Comparison of ENCODE assay signal across 13 cellular contexts in the genomic region with DNA sequence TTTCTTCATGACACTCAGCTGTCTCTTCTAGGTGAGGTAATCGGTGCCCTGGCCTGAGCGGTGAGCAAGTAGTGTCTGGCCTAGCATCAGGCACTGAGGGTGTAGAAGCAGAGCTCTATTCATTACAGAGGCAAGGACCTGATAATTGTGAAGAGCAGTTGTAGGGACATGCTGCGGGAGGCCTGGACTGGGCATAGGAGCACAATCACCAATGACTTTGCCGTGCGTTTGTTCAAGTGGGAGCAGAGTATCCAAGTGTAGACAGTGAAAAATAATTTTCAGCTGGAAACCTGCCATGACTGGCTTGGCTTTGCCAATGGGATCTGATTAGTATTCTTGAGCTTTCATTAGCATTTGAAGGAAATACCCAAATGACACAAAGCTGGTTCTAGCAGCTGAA. TPM values are rescaled to one million over a fixed set of nuclear protein-coding genes. Genes with fewer than 3 reads are reported as not detected.
DNase-seq lines count a peak whose midpoint lies in the region; ATAC-seq and TF ChIP-seq lines count a peak whose summit lies in the region.
"Had no signal": no experiment of that assay in that cellular context is flagged by ENCODE, and none has a peak within 500 bp of the region (broad histone marks: within the 10 kb centered on the region; RNA-seq: fewer than 3 reads in every experiment).

No MANE protein-coding gene starts in this region.

- no peak overlapping the region for H2AFZ ChIP-seq in PC-9

- H3K27ac ChIP-seq in right atrium auricular region (no peak overlapping the region), PC-9 (peak overlapping the region; percentile 76), upper lobe of left lung (no peak overlapping the region)

- TF ChIP-seq EP300 in upper lobe of left lung (IDR thresholded peaks at IDR 0.05): no peak

- H3K4me3 ChIP-seq in right atrium auricular region: no peak overlapping the region
- no peak overlapping the region for H3K4me3 ChIP-seq in PC-9
- H3K4me3 ChIP-seq in upper lobe of left lung: no peak overlapping the region
- H3K4me3 ChIP-seq in mucosa of descending colon: no peak overlapping the region
- H3K4me3 ChIP-seq: K562 had no signal

- no peak for DNase-seq in Right ventricle myocardium superior
- no peak for DNase-seq in right atrium auricular region (ENCODE audit: low spot score)
- DNase-seq in PC-9: no peak
- no peak for DNase-seq in left ventricle myocardium superior
- no peak for DNase-seq in upper lobe of left lung
- DNase-seq in NOMO-1 (lab: John Stamatoyannopoulos, UW; ENCODE audit: unreplicated experiment in 2 of 2): no peak
- no peak for DNase-seq in amniotic stem cell (lab: John Stamatoyannopoulos, UW)
- DNase-seq in mucosa of descending colon: no peak
- DNase-seq: natural killer cell; stimulated activated CD4-positive, alpha-beta T cell treated with anti-CD3 and anti-CD28 coated beads, Interleukin-2, amount 100 ng/mL, for 24 hours; T-cell had no signal

- no peaks in the 10 kb centered on the region for H3K9me2 ChIP-seq in PC-9 (ENCODE audit: insufficient read depth)

- 77 to 78% methylated on average over 5 of the region's 5 CpGs for WGBS in upper lobe of left lung, 2 donors

- no peaks in the 10 kb centered on the region for H3K27me3 ChIP-seq in right atrium auricular region
- no peaks in the 10 kb centered on the region for H3K27me3 ChIP-seq in PC-9 (ENCODE audit: insufficient read depth, low read depth)
- no peaks in the 10 kb centered on the region for H3K27me3 ChIP-seq in upper lobe of left lung

- peaks cover 24% of the 10 kb centered on the region for H3F3A ChIP-seq in PC-9 (ENCODE audit: insufficient read depth, low read depth)

- no peaks in the 10 kb centered on the region for H4K20me1 ChIP-seq in PC-9 (ENCODE audit: insufficient read depth)

- no peaks in the 10 kb centered on the region for H3K79me2 ChIP-seq in PC-9 (ENCODE audit: low read depth)

- TF ChIP-seq CTCF in right atrium auricular region (IDR thresholded peaks at IDR 0.05): no peak
- TF ChIP-seq CTCF in PC-9 (conservative IDR thresholded peaks at IDR 0.05): no peak
- no peak for TF ChIP-seq CTCF in upper lobe of left lung (IDR thresholded peaks at IDR 0.05)
- no peak for TF ChIP-seq CTCF in mucosa of descending colon (IDR thresholded peaks at IDR 0.05)

- POLR2A ChIA-PET in PC-9 (lab: Charles Lee; ENCODE audit: unreplicated experiment): interaction anchor here (0.6 kb wide), 1 partner anchor 30 kb away, joined by 7 read pairs; no protein-coding TSS in a partner anchor

- H3K4me1 ChIP-seq in right atrium auricular region (peaks cover 0 to 13% of the 10 kb centered on the region in 2 donors), PC-9 (replicated peaks; ENCODE audit: insufficient read depth) (peaks cover 30% of the 10 kb centered on the region), upper lobe of left lung (peaks cover 0 to 11% (median 0%) of the 10 kb centered on the region in 4 donors), mucosa of descending colon (ENCODE audit: low read depth) (no peaks in the 10 kb centered on the region)

- intact Hi-C loops in Right ventricle myocardium superior (cut with DNase I): no loop called here
- intact Hi-C loops in PC-9 (cut with micrococcal nuclease; ENCODE audit: unreplicated experiment): loop anchor here (2.0 kb wide), 1 partner anchor 29 kb away; no protein-coding TSS in a partner anchor
- intact Hi-C loops in left ventricle myocardium superior (cut with micrococcal nuclease): no loop called here
- intact Hi-C loops in mucosa of descending colon (cut with DNase I, micrococcal nuclease): no loop called here

- H3K4me2 ChIP-seq in PC-9: peak overlapping the region; percentile 59

- no TSS peak for BruUV-seq in PC-9 (replicated peaks; lab: Mats Ljungman, UMichigan)

- no peaks in the 10 kb centered on the region for H3K9me3 ChIP-seq in right atrium auricular region
- no peaks in the 10 kb centered on the region for H3K9me3 ChIP-seq in PC-9 (ENCODE audit: insufficient read depth, low read depth)
- H3K9me3 ChIP-seq in upper lobe of left lung: no peaks in the 10 kb centered on the region
- H3K9me3 ChIP-seq in mucosa of descending colon: no peaks in the 10 kb centered on the region

- no peak for TF ChIP-seq POLR2A in upper lobe of left lung (IDR thresholded peaks at IDR 0.05)

- CTCF ChIA-PET in PC-9 (lab: Charles Lee): no interaction called here

- ATAC-seq in Right ventricle myocardium superior (ENCODE audit: poor library complexity) (peak; percentile 53), left ventricle myocardium superior (peak; percentile 76), upper lobe of left lung (ENCODE audit: low FRiP score in 2 of 2) (peak; percentile 16 to 32), mucosa of descending colon (no peak)
- ATAC-seq: K562, natural killer cell, T-cell had no signal

- H3K36me3 ChIP-seq in right atrium auricular region (no peaks in the 10 kb centered on the region), PC-9 (ENCODE audit: low read depth) (no peaks in the 10 kb centered on the region), upper lobe of left lung (no peaks in the 10 kb centered on the region), mucosa of descending colon (ENCODE audit: low read depth) (no peaks in the 10 kb centered on the region)

RNA-seq across cellular contexts. Expression of gene DCLK1, which starts 32.1 kb away (rescaled TPM):
- total RNA-seq in Right ventricle myocardium superior (12.7 TPM), right atrium auricular region (10 to 100 TPM in 1 of 2 donors, 1 to 10 TPM in 1; 4.7 to 10.1 TPM), PC-9 (2021) (1.3 and 1.4 TPM in 2 replicates), left ventricle myocardium superior (9.9 TPM), upper lobe of left lung (10 to 100 TPM in 1 of 6 donors, 1 to 10 TPM in 5; 2.1 to 14.7 (median 3.9) TPM), mucosa of descending colon (10 to 100 TPM in 2 of 3 donors, 1 to 10 TPM in 1; 2.6 to 17.9 (median 12.7) TPM)
- total RNA-seq: natural killer cell had no signal

RNA-seq across cellular contexts. Expression of gene SOHLH2, which starts 51.1 kb away (rescaled TPM):
- total RNA-seq in Right ventricle myocardium superior (not detected), right atrium auricular region (under 1 TPM in 1 of 2 donors, not detected in 1; 0.20 TPM), PC-9 (2021) (1.4 and 2.3 TPM in 2 replicates), left ventricle myocardium superior (not detected), upper lobe of left lung (under 1 TPM in 1 of 6 donors, not detected in 5; 0.11 TPM), mucosa of descending colon (1 to 10 TPM in 1 of 3 donors, under 1 TPM in 2; 0.20 to 2.2 (median 0.39) TPM)
- total RNA-seq: lower leg skin, natural killer cell, T-cell had no signal
